ENCODE assay signal across 11 cellular contexts in the genomic region with DNA sequence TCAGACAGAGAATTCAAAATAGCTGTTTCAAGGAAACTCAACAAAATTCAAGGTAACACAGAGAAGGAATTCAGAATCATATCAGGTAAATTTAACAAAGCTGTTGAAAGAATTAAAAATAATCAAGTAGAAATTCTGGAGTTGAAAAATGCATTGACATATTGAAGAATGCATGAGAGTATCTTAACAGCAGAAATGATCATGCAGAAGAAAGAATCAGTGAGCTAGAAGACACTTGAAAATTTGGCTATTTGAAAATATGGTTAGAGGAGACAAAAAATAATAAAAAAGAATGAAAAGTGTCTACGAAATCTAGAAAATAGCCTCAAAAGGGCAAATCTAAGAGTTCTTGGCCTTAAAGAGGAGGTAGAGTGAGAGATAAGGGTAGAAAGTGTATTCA.
"Had no signal": no experiment of that assay in that cellular context is flagged by ENCODE, and none has a peak within 500 bp of the region (broad histone marks: within the 10 kb centered on the region; RNA-seq: fewer than 3 reads in every experiment).

No MANE protein-coding gene starts in this region.

- ATAC-seq: GM23338, HCT116 had no signal

- FAIRE-seq: H1, H54 had no signal

- H3K9me3 ChIP-seq: HAP-1 had no signal

- H3K9ac ChIP-seq: GM23248 had no signal

- H3K4me1 ChIP-seq: HAP-1 had no signal

- DNase-seq: GM23248, GOT3, H7, H9, HCEC 1CT, HFFc6 had no signal

- H2AFZ ChIP-seq: GM23248, GM23338 had no signal

- H3K4me3 ChIP-seq: GM23248, GM23338, HAP-1 had no signal

- H3K4me2 ChIP-seq: GM23338 had no signal

- H3K36me3 ChIP-seq: HAP-1 had no signal

- H3K27ac ChIP-seq: GM23248 had no signal
